ENCODE assay signal across 19 cellular contexts in the genomic region with DNA sequence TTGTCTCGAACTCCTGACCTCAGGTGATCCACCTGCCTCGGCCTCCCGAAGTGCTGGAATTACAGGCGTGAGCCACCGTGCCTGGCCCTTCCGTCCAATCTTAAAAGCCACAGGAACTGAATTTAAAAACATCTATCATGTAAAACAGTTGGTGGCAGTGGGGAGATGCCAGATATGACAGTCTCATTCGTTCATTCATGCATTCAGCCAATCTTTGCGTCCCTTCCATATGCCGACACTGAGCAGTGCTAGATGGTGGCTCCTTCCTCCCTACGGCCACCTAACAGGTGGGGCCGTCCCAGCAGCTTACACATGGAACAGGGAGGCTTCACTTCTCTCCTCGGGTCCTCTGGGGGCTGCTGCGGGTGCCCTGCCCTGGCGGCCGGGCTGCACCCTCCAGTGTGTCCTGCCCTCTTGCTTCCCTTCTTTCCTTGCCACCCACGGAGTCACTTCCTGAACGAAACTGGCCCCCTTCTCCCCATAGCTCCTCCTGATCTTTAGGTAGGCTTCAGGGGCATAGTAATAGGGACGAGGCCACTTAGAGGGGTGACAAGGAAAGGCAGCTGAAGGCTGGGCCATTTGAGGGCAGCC. TPM values are rescaled to one million over a fixed set of nuclear protein-coding genes. Genes with fewer than 3 reads are reported as not detected.
DNase-seq lines count a peak whose midpoint lies in the region; ATAC-seq, FAIRE-seq and TF ChIP-seq lines count a peak whose summit lies in the region.
"Had no signal": no experiment of that assay in that cellular context is flagged by ENCODE, and none has a peak within 500 bp of the region (broad histone marks: within the 10 kb centered on the region; RNA-seq: fewer than 3 reads in every experiment).

No MANE protein-coding gene starts in this region.

- ATAC-seq in K562 (no peak), HepG2 (no peak)

- no peak overlapping the region for H3K9ac ChIP-seq in BLaER1 treated with 17β-estradiol and CSF1 and Interleukin-3, amounts not matched to agents 10 nM and 100 nM
- peak overlapping the region in 1 of 2 experiments; percentile 57; a peak in 2 of 4 replicates for H3K9ac ChIP-seq in K562 (ENCODE audit: insufficient read depth in 1 of 2, low read depth in 2 of 2, low read length in 2 of 2)
- no peak overlapping the region for H3K9ac ChIP-seq in HepG2 (ENCODE audit: insufficient read depth, low read depth, low read length)

- no peaks in the 10 kb centered on the region for H3K36me3 ChIP-seq in BLaER1 treated with 17β-estradiol and CSF1 and Interleukin-3, amounts not matched to agents 10 nM and 100 nM
- H3K36me3 ChIP-seq in K562 (ENCODE audit: control insufficient read depth, insufficient read depth, low read length) (peaks cover 3% of the 10 kb centered on the region; the same call in 1 of the 3 replicates), HepG2 (replicated peaks in 1 of 2; ENCODE audit: control insufficient read depth in 1 of 2, insufficient read depth in 2 of 2, low read length in 2 of 2) (no peaks in the 10 kb centered on the region), prostate gland (no peaks in the 10 kb centered on the region)
- H3K36me3 ChIP-seq: cardiac muscle cell had no signal

- intact Hi-C loops in K562 (cut with micrococcal nuclease) (no loop called here), HepG2 (cut with micrococcal nuclease; ENCODE audit: unreplicated experiment) (no loop called here), prostate gland (cut with DNase I) (no loop called here)

- no peaks in the 10 kb centered on the region for H3K9me3 ChIP-seq in BLaER1 treated with 17β-estradiol and CSF1 and Interleukin-3, amounts not matched to agents 10 nM and 100 nM (replicated peaks in 1 of 11)
- H3K9me3 ChIP-seq in K562 (replicated peaks; ENCODE audit: control insufficient read depth, insufficient read depth, low read depth, low read length) = no peaks in the 10 kb centered on the region
- no peaks in the 10 kb centered on the region for H3K9me3 ChIP-seq in HepG2 (ENCODE audit: low read length)
- H3K9me3 ChIP-seq in prostate gland = no peaks in the 10 kb centered on the region

- peaks cover 90% of the 10 kb centered on the region for H3K79me2 ChIP-seq in K562 (ENCODE audit: control insufficient read depth, insufficient read depth, low read length)
- H3K79me2 ChIP-seq in HepG2 (ENCODE audit: insufficient read depth, low read length) = no peaks in the 10 kb centered on the region

- 84% methylated on average over 16 of the region's 18 CpGs for WGBS in K562 (ENCODE audit: insufficient coverage, low coverage, missing lambda C conversion rate)
- WGBS in HepG2 (ENCODE audit: low lambda C conversion rate) = 94% methylated on average over 18 of the region's 18 CpGs
- WGBS in prostate gland = 92% methylated on average over 18 of the region's 18 CpGs

- no peak for TF ChIP-seq RAD21 in K562 (CRISPR knock-in tag; conservative IDR thresholded peaks at IDR 0.05 in 1 of 2, IDR thresholded peaks at IDR 0.05 in 1 of 2)
- no peak for TF ChIP-seq RAD21 in HepG2 (CRISPR knock-in tag; IDR thresholded peaks at IDR 0.05)

- H3K4me3 ChIP-seq in BLaER1 treated with 17β-estradiol and CSF1 and Interleukin-3, amounts not matched to agents 10 nM and 100 nM = no peak overlapping the region
- no peak overlapping the region for H3K4me3 ChIP-seq in K562
- no peak overlapping the region for H3K4me3 ChIP-seq in HepG2 (replicated peaks in 1 of 3; ENCODE audit: insufficient read depth in 1 of 3, low read depth in 2 of 3, low read length in 3 of 3)
- no peak overlapping the region for H3K4me3 ChIP-seq in prostate gland
- H3K4me3 ChIP-seq in coronary artery = no peak overlapping the region
- H3K4me3 ChIP-seq: cardiac muscle cell had no signal

- H4K20me1 ChIP-seq in BLaER1 treated with 17β-estradiol and CSF1 and Interleukin-3, amounts not matched to agents 10 nM and 100 nM = no peaks in the 10 kb centered on the region
- H4K20me1 ChIP-seq in K562 (replicated peaks; ENCODE audit: control insufficient read depth, insufficient read depth, low read length) = peaks cover 17% of the 10 kb centered on the region
- H4K20me1 ChIP-seq in HepG2 (ENCODE audit: insufficient read depth, low read length) = no peaks in the 10 kb centered on the region

- no peaks in the 10 kb centered on the region for H3K9me1 ChIP-seq in K562 (ENCODE audit: control insufficient read depth, insufficient read depth, low read length)

- TF ChIP-seq POLR2A in K562 (conservative IDR thresholded peaks at IDR 0.05) (no peak), HepG2 (IDR thresholded peaks at IDR 0.05; ENCODE audit: insufficient read depth in 1 of 2, low read depth in 2 of 2, low read length in 2 of 2) (no peak), prostate gland (IDR thresholded peaks at IDR 0.05) (no peak)

- DNase-seq in K562 (ENCODE audit: extremely low read depth in 1 of 4, low spot score in 3 of 4) = no peak
- DNase-seq in HepG2 (ENCODE audit: low spot score) = no peak
- DNase-seq in prostate gland (ENCODE audit: low spot score) = no peak
- DNase-seq in urothelium cell line (ENCODE audit: low spot score) = no peak
- no peak for DNase-seq in coronary artery (ENCODE audit: low spot score)
- DNase-seq in activated naive CD4-positive, alpha-beta T cell treated with Interleukin-2 at 50 U/mL for 16 hours = no peak
- no peak for DNase-seq in C1 segment of cervical spinal cord (lab: John Stamatoyannopoulos, UW)
- DNase-seq: activated CD4-positive, alpha-beta memory T cell treated with anti-CD3 and anti-CD28 coated beads for 36 hours; activated CD4-positive, CD25-positive, alpha-beta regulatory T cell; activated gamma-delta T cell treated with Interleukin-2 at 50 U/mL for 16 hours; DMS 273 treated with DMSO at 0.1 percent for 48 hours; GOT3; NCI-H1105; NCI-H446 treated with DMSO at 0.1 percent for 48 hours; T-helper 9 cell had no signal

- peak overlapping the region; percentile 12 to 67 (median 39); a peak in 17 of 22 replicates for H3K4me2 ChIP-seq in BLaER1 treated with 17β-estradiol and CSF1 and Interleukin-3, amounts not matched to agents 10 nM and 100 nM
- H3K4me2 ChIP-seq in K562 (ENCODE audit: insufficient read depth, low read length) (no peak overlapping the region), HepG2 (ENCODE audit: low read depth, low read length) (no peak overlapping the region)

- H3K4me1 ChIP-seq in BLaER1 treated with 17β-estradiol and CSF1 and Interleukin-3, amounts not matched to agents 10 nM and 100 nM = peaks cover 28 to 76% (median 55%) of the 10 kb centered on the region in 10 experiments
- peaks cover 28 to 86% of the 10 kb centered on the region in 2 experiments for H3K4me1 ChIP-seq in K562 (replicated peaks in 1 of 2; ENCODE audit: control insufficient read depth in 2 of 2, insufficient read depth in 2 of 2, low read length in 2 of 2)
- peaks cover 88% of the 10 kb centered on the region for H3K4me1 ChIP-seq in HepG2 (ENCODE audit: insufficient read depth, low read length)
- H3K4me1 ChIP-seq in prostate gland (replicated peaks) = peaks cover 21% of the 10 kb centered on the region

- FAIRE-seq in K562 (lab: Jason Lieb, UNC) (no peak), HepG2 (lab: Jason Lieb, UNC) (no peak), urothelium cell line (lab: Jason Lieb, UNC) (no peak)
- FAIRE-seq: G401.6, RCC 7860 had no signal

- H3K27ac ChIP-seq in BLaER1 treated with 17β-estradiol and CSF1 and Interleukin-3, amounts not matched to agents 10 nM and 100 nM = no peak overlapping the region
- H3K27ac ChIP-seq in K562 (ENCODE audit: extremely low read depth, low read depth, low read length) (no peak overlapping the region), HepG2 (ENCODE audit: extremely low read length, insufficient read depth, low read length) (peak overlapping the region; percentile 31), prostate gland (peak overlapping the region; percentile 85 to 90), coronary artery (no peak overlapping the region)

- in situ Hi-C loops in K562 (cut with MboI) = no loop called here
- in situ Hi-C loops in HepG2 (cut with HindIII; ENCODE audit: extremely low pct_ligation_motif_present, low pct_unique_long_range_greater_than_20kb) = no loop called here

- no peak for TF ChIP-seq CTCF in K562 (IDR thresholded peaks at IDR 0.05 in 2 of 3, conservative IDR thresholded peaks at IDR 0.05 in 1 of 3; ENCODE audit: insufficient read depth in 2 of 3, low read depth in 1 of 3, low read length in 3 of 3)
- no peak for TF ChIP-seq CTCF in HepG2 (CRISPR knock-in tag; IDR thresholded peaks at IDR 0.05)
- no peak for TF ChIP-seq CTCF in prostate gland (IDR thresholded peaks at IDR 0.05)
- TF ChIP-seq CTCF in coronary artery (IDR thresholded peaks at IDR 0.05) = no peak

- CTCF ChIA-PET in K562 (lab: Yijun Ruan, JAX; ENCODE audit: low intra/inter-chr PET ratio) = no interaction called here
- CTCF ChIA-PET in HepG2 (lab: Yijun Ruan, JAX; ENCODE audit: low intra/inter-chr PET ratio, low total read pairs) = no interaction called here

- POLR2A ChIA-PET in K562 (lab: Yijun Ruan, JAX) (interaction anchor here (1.0 to 1.2 kb wide), 3 partner anchors 11 to 41 kb away, joined by 3 to 7 read pairs (median 3); no protein-coding TSS in a partner anchor), HepG2 (lab: Yijun Ruan, JAX) (interaction anchor here (2.1 kb wide), 1 partner anchor 21 kb away, joined by 9 read pairs; no protein-coding TSS in a partner anchor)

- BruUV-seq in K562 (replicated peaks; lab: Mats Ljungman, UMichigan) (no TSS peak), HepG2 (replicated peaks; lab: Mats Ljungman, UMichigan) (no TSS peak)

- TF ChIP-seq EP300 in K562 (IDR thresholded peaks at IDR 0.05; ENCODE audit: low read length) (no peak), HepG2 (IDR thresholded peaks at IDR 0.05; ENCODE audit: low read depth in 2 of 2, low read length in 2 of 2) (no peak), HepG2 (CRISPR knock-in tag; IDR thresholded peaks at IDR 0.05; ENCODE audit: borderline replicate concordance) (no peak)

- no peaks in the 10 kb centered on the region for H3K27me3 ChIP-seq in BLaER1 treated with 17β-estradiol and CSF1 and Interleukin-3, amounts not matched to agents 10 nM and 100 nM
- H3K27me3 ChIP-seq in K562 (ENCODE audit: control insufficient read depth in 2 of 2, insufficient read depth in 2 of 2, low read length in 2 of 2) (no peaks in the 10 kb centered on the region), HepG2 (ENCODE audit: control insufficient read depth in 1 of 2, insufficient read depth in 2 of 2, low read length in 2 of 2) (no peaks in the 10 kb centered on the region), prostate gland (replicated peaks; ENCODE audit: insufficient read depth) (no peaks in the 10 kb centered on the region)
- H3K27me3 ChIP-seq: cardiac muscle cell had no signal

- H2AFZ ChIP-seq in K562 (ENCODE audit: low read depth, low read length) (no peak overlapping the region), HepG2 (ENCODE audit: low read length) (no peak overlapping the region)

RNA-seq across cellular contexts. Expression of a gene that starts 53.7 kb away (rescaled TPM):
- total RNA-seq in K562 (2011; cell fraction: chromatin; rRNA removed; ENCODE audit: low replicate concordance) = 2.9 and 5.1 TPM in 2 replicates
- 4.3 and 5.7 TPM in 2 replicates for total RNA-seq in K562 (2011; cell fraction: nucleolus; rRNA removed)
- 3.2 and 4.5 TPM in 2 replicates for total RNA-seq in K562 (2011; cell fraction: nucleoplasm; rRNA removed)
- 14.8 and 18.2 TPM in 2 replicates for total RNA-seq in K562 (2014; rRNA removed)
- total RNA-seq in K562 (2014; rRNA removed; fragmentation: Illumina TruSeq; extraction: Trizol) = 2.2 and 2.3 TPM in 2 replicates
- total RNA-seq in K562 (2015; rRNA removed; fragmentation: Illumina TruSeq; extraction: Trizol) = 1.4 and 1.7 TPM in 2 replicates
- total RNA-seq in K562 (2021) = 14.3 and 14.5 TPM in 2 replicates
- polyA plus RNA-seq in K562 (2011; rRNA removed) = 3.7 and 6.7 TPM in 2 replicates
- polyA plus RNA-seq in K562 (2011; cell fraction: cytosol; rRNA removed) = 2.2 and 8.3 TPM in 2 replicates
- polyA plus RNA-seq in K562 (2011; cell fraction: nucleus; rRNA removed) = 4.4 and 6.0 TPM in 2 replicates
- polyA plus RNA-seq in K562 (2012) = 3.5 and 5.6 TPM in 2 replicates
- polyA plus RNA-seq in K562 (2014; fragmentation: Illumina TruSeq; extraction: Trizol) = 2.9 and 4.9 TPM in 2 replicates
- polyA plus RNA-seq in K562 (2014; fragmentation: Nextera tagmentation; extraction: Ambion mirVana) = 1 to 10 TPM in 1 of 2 experiments, under 1 TPM in 1; 0.62 to 1.3 TPM
- polyA plus RNA-seq in K562 (2014; rRNA removed) = 5.1 and 8.1 TPM in 2 replicates
- 3.2 TPM in 2 replicates for polyA minus RNA-seq in K562 (2011; rRNA and poly(A)+ RNA removed)
- polyA minus RNA-seq in K562 (2011; cell fraction: cytosol; rRNA and poly(A)+ RNA removed) = 2.2 and 4.3 TPM in 2 replicates
- 3.2 and 4.1 TPM in 2 replicates for polyA minus RNA-seq in K562 (2011; cell fraction: nucleus; rRNA and poly(A)+ RNA removed)
- 6.7 and 6.9 TPM in 2 replicates for total RNA-seq in HepG2 (2016; rRNA removed; fragmentation: Illumina TruSeq; extraction: Trizol)
- 2.0 and 2.7 TPM in 2 replicates for total RNA-seq in HepG2 (2016; cell fraction: cytosol; rRNA removed; fragmentation: Illumina TruSeq; extraction: Trizol; ENCODE audit: low read depth)
- 6.3 and 8.2 TPM in 2 replicates for total RNA-seq in HepG2 (2016; cell fraction: insoluble cytoplasmic fraction; rRNA removed; fragmentation: Illumina TruSeq; extraction: Trizol)
- total RNA-seq in HepG2 (2016; cell fraction: membrane; rRNA removed; fragmentation: Illumina TruSeq; extraction: Trizol) = 4.6 and 5.4 TPM in 2 replicates
- total RNA-seq in HepG2 (2016; cell fraction: nucleus; rRNA removed; fragmentation: Illumina TruSeq; extraction: Trizol) = 3.8 and 5.3 TPM in 2 replicates
- polyA plus RNA-seq in HepG2 (2011; rRNA removed) = 6.7 and 7.7 TPM in 2 replicates
- polyA plus RNA-seq in HepG2 (2011; cell fraction: cytosol; rRNA removed) = 3.6 and 5.9 TPM in 2 replicates
- 8.5 and 8.6 TPM in 2 replicates for polyA plus RNA-seq in HepG2 (2011; cell fraction: nucleus; rRNA removed)
- polyA plus RNA-seq in HepG2 (2012) = 7.3 and 12.4 TPM in 2 replicates
- polyA plus RNA-seq in HepG2 (2016; cell fraction: cytosol; fragmentation: Illumina TruSeq; extraction: Trizol; ENCODE audit: low read depth) = 1.9 TPM in 2 replicates
- 7.7 and 8.0 TPM in 2 replicates for polyA plus RNA-seq in HepG2 (2016; cell fraction: insoluble cytoplasmic fraction; fragmentation: Illumina TruSeq; extraction: Trizol; ENCODE audit: low read depth)
- 2.9 and 3.7 TPM in 2 replicates for polyA plus RNA-seq in HepG2 (2016; cell fraction: membrane; fragmentation: Illumina TruSeq; extraction: Trizol; ENCODE audit: low read depth)
- 6.8 and 10.0 TPM in 2 replicates for polyA plus RNA-seq in HepG2 (2016; cell fraction: nucleus; fragmentation: Illumina TruSeq; extraction: Trizol; ENCODE audit: insufficient read depth, low read depth)
- polyA minus RNA-seq in HepG2 (2011; rRNA and poly(A)+ RNA removed; ENCODE audit: low replicate concordance) = 6.3 and 10.2 TPM in 2 replicates
- 5.3 and 6.1 TPM in 2 replicates for polyA minus RNA-seq in HepG2 (2011; cell fraction: cytosol; rRNA and poly(A)+ RNA removed)
- 6.1 and 8.0 TPM in 2 replicates for polyA minus RNA-seq in HepG2 (2011; cell fraction: nucleus; rRNA and poly(A)+ RNA removed)
- total RNA-seq in prostate gland = 10 to 100 TPM; 24.7 to 39.9 TPM

Comparison
In these comparisons a context has a peak if more than half of its experiments do, and no peak if none do; other contexts are left out.
1. H3K27ac ChIP-seq: peak in HepG2 (single experiment) and prostate gland (2 of 2); none in BLaER1 treated with 17β-estradiol and CSF1 and Interleukin-3, amounts not matched to agents 10 nM and 100 nM (0 of 11), K562 (single experiment) and coronary artery (0 of 2).
2. H3K4me2 ChIP-seq: peak in BLaER1 treated with 17β-estradiol and CSF1 and Interleukin-3, amounts not matched to agents 10 nM and 100 nM (11 of 11); none in K562 (single experiment) and HepG2 (single experiment).